In genomic region chr1:226638001-226638601, GRCh38 we compare ENCODE assay signal across 13 cellular contexts.
DNase-seq lines count a peak whose midpoint lies in the region; ATAC-seq and TF ChIP-seq lines count a peak whose summit lies in the region.
"Had no signal": no experiment of that assay in that cellular context is flagged by ENCODE, and none has a peak within 500 bp of the region (broad histone marks: within the 10 kb centered on the region; RNA-seq: fewer than 3 reads in every experiment).

No MANE protein-coding gene starts in this region.

- H3K4me1 Mint-ChIP-seq in CD4-positive, CD25-positive, alpha-beta regulatory T cell = peaks cover 9 to 65% (median 31%) of the 10 kb centered on the region in 4 donors
- peaks cover 36% of the 10 kb centered on the region for H3K4me1 Mint-ChIP-seq in T-helper 17 cell

- H3K9me3 Mint-ChIP-seq in CD4-positive, CD25-positive, alpha-beta regulatory T cell = no peaks in the 10 kb centered on the region

- TF ChIP-seq CTCF in psoas muscle (IDR thresholded peaks at IDR 0.05) = no peak

- no peaks in the 10 kb centered on the region for H3K27me3 Mint-ChIP-seq in CD4-positive, CD25-positive, alpha-beta regulatory T cell
- no peaks in the 10 kb centered on the region for H3K27me3 Mint-ChIP-seq in T-helper 17 cell

- H3K36me3 ChIP-seq in CD4-positive, CD25-positive, alpha-beta regulatory T cell (ENCODE audit: control insufficient read depth, insufficient read depth, low read length) = peaks cover 67% of the 10 kb centered on the region
- H3K36me3 ChIP-seq in psoas muscle (ENCODE audit: insufficient read depth in 1 of 2, low read depth in 1 of 2) (peaks cover 0 to 18% of the 10 kb centered on the region in 2 donors), SJCRH30 (peaks cover 24% of the 10 kb centered on the region)

- peak overlapping the region in 1 of 4 donors; percentile 15 for H3K4me3 Mint-ChIP-seq in CD4-positive, CD25-positive, alpha-beta regulatory T cell
- no peak overlapping the region for H3K4me3 Mint-ChIP-seq in T-helper 17 cell

- peaks cover 52% of the 10 kb centered on the region for H3K4me1 ChIP-seq in CD4-positive, CD25-positive, alpha-beta regulatory T cell (ENCODE audit: control insufficient read depth, insufficient read depth, low read length, poor library complexity, severe bottlenecking)
- H3K4me1 ChIP-seq in psoas muscle (peaks cover 20% of the 10 kb centered on the region), SJCRH30 (peaks cover 38% of the 10 kb centered on the region)

- H3K27ac Mint-ChIP-seq in CD4-positive, CD25-positive, alpha-beta regulatory T cell = peak overlapping the region in 1 of 3 donors; percentile 43
- peak overlapping the region; percentile 14 for H3K27ac Mint-ChIP-seq in T-helper 17 cell

- H3K9me3 ChIP-seq in CD4-positive, CD25-positive, alpha-beta regulatory T cell (ENCODE audit: control insufficient read depth in 2 of 2, low read length in 2 of 2) = no peaks in the 10 kb centered on the region
- no peaks in the 10 kb centered on the region for H3K9me3 ChIP-seq in T-helper 17 cell (ENCODE audit: control insufficient read depth, low read length, poor library complexity, severe bottlenecking)
- H3K9me3 ChIP-seq in psoas muscle = no peaks in the 10 kb centered on the region
- H3K9me3 ChIP-seq in SJCRH30 (replicated peaks) = no peaks in the 10 kb centered on the region
- H3K9me3 ChIP-seq: BLaER1, colonic mucosa, SJSA1 had no signal

- peaks cover 20% of the 10 kb centered on the region for H3K36me3 Mint-ChIP-seq in CD4-positive, CD25-positive, alpha-beta regulatory T cell
- peaks cover 12% of the 10 kb centered on the region for H3K36me3 Mint-ChIP-seq in T-helper 17 cell (ENCODE audit: low read depth)

- DNase-seq in CD4-positive, CD25-positive, alpha-beta regulatory T cell = no peak
- DNase-seq in T-helper 17 cell = peak in 2 of 3 donors; percentile 2 to 4
- DNase-seq in left cardiac atrium = peak; percentile 13
- peak in 1 of 2 donors; percentile 57 for DNase-seq in psoas muscle
- no peak for DNase-seq in left lobe of liver (ENCODE audit: low spot score)
- no peak for DNase-seq in SJCRH30
- no peak for DNase-seq in activated CD4-positive, alpha-beta T cell treated with anti-CD3 and anti-CD28 coated beads, Interleukin-2, amount 50 U/mL, for 48 hours
- DNase-seq: colonic mucosa, GDM1, NCI-H510A treated with DMSO at 0.1 percent for 48 hours had no signal

- no peaks in the 10 kb centered on the region for H3K27me3 ChIP-seq in CD4-positive, CD25-positive, alpha-beta regulatory T cell (ENCODE audit: control insufficient read depth, insufficient read depth, low read length)
- H3K27me3 ChIP-seq in psoas muscle (ENCODE audit: insufficient read depth in 3 of 3, low read length in 2 of 3) = no peaks in the 10 kb centered on the region
- H3K27me3 ChIP-seq in SJCRH30 = no peaks in the 10 kb centered on the region
- H3K27me3 ChIP-seq: BLaER1, colonic mucosa, SJSA1 had no signal

- H3K27ac ChIP-seq in CD4-positive, CD25-positive, alpha-beta regulatory T cell (ENCODE audit: insufficient read depth, low read length, poor library complexity, severe bottlenecking) = peak overlapping the region; percentile 34
- H3K27ac ChIP-seq in psoas muscle = peak overlapping the region; percentile 42
- no peak overlapping the region for H3K27ac ChIP-seq in SJCRH30
- H3K27ac ChIP-seq: BLaER1, colonic mucosa, SJSA1 had no signal

- WGBS in psoas muscle, 3 donors = 25 to 55% (median 43%) methylated on average over 10 of the region's 10 CpGs

- intact Hi-C loops in left cardiac atrium (cut with DNase I) = loop anchor here (5.0 kb wide), 2 partner anchors 99 to 189 kb away; partner anchors contain the start of gene ITPKB (in 1 of the 2)
- intact Hi-C loops in psoas muscle (cut with DNase I) = loop anchor here (5.0 kb wide), 2 partner anchors 49 to 99 kb away; partner anchors contain the start of gene ITPKB (in 2 of the 2)

- ATAC-seq in CD4-positive, CD25-positive, alpha-beta regulatory T cell (ENCODE audit: low read depth in 2 of 2) = no peak
- ATAC-seq in T-helper 17 cell (no peak), left cardiac atrium (peak; percentile 9 to 27), psoas muscle (peak in 2 of 4 donors; percentile 22 to 30), left lobe of liver (no peak), GM18867 (IDR thresholded peaks at IDR 0.05; ENCODE audit: unreplicated experiment) (no peak)

- no peak overlapping the region for H3K4me3 ChIP-seq in CD4-positive, CD25-positive, alpha-beta regulatory T cell (ENCODE audit: low read depth, low read length)
- H3K4me3 ChIP-seq in psoas muscle (no peak overlapping the region), SJCRH30 (no peak overlapping the region)
- H3K4me3 ChIP-seq: BLaER1, colonic mucosa, SJSA1 had no signal

Comparison
In these comparisons a context has a peak if more than half of its experiments do, and no peak if none do; other contexts are left out.
1. ATAC-seq: peak in left cardiac atrium (2 of 2); none in CD4-positive, CD25-positive, alpha-beta regulatory T cell (0 of 2), T-helper 17 cell (single experiment), left lobe of liver (single experiment) and GM18867 (single experiment).
2. DNase-seq: peak in T-helper 17 cell (2 of 3) and left cardiac atrium (single experiment); none in CD4-positive, CD25-positive, alpha-beta regulatory T cell (0 of 3), left lobe of liver (single experiment), SJCRH30 (0 of 2) and activated CD4-positive, alpha-beta T cell treated with anti-CD3 and anti-CD28 coated beads, Interleukin-2, amount 50 U/mL, for 48 hours (0 of 2).